13 cellular contexts compared by ENCODE assay signal in the genomic region with DNA sequence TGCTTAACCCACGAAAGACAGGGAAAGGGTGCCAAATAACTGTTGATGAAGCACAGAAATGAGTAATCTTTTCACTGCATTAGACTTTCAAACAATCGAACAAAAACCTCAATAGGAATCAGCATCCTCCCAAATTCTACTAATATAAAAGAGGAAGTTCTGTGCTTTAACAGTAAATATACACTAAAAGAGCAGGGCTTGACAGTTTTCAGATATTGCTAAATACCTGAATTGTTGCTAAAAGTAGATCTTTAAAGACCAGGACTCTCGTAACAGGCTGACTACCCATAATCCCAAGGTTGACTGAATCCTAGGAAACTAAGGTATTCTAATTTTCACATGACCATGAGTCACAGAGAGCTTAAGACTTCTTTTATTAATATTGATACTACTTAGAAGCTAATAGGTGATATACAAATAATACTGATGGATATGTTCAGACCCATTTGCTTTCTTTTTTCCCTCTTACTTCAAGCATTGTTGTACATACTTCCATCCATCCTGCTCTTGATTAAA. TPM values are rescaled to one million over a fixed set of nuclear protein-coding genes. Genes with fewer than 3 reads are reported as not detected.
DNase-seq lines count a peak whose midpoint lies in the region; ATAC-seq, FAIRE-seq and TF ChIP-seq lines count a peak whose summit lies in the region.
"Had no signal": no experiment of that assay in that cellular context is flagged by ENCODE, and none has a peak within 500 bp of the region (broad histone marks: within the 10 kb centered on the region; RNA-seq: fewer than 3 reads in every experiment).

No MANE protein-coding gene starts in this region.

- CTCF ChIA-PET in naive thymus-derived CD4-positive, alpha-beta T cell (lab: Charles Lee), result interaction anchor here (0.7 to 1.2 kb wide), 2 partner anchors 10 to 361 kb away, joined by 3 to 4 read pairs; partner anchors contain the start of gene CD164

- no peak for ATAC-seq in naive thymus-derived CD4-positive, alpha-beta T cell
- ATAC-seq in GM19023 (IDR thresholded peaks at IDR 0.05; ENCODE audit: unreplicated experiment), result no peak

- H3K4me3 Mint-ChIP-seq in activated T-helper 2 cell treated with anti-CD3 and anti-CD28 coated beads, Interferon-gamma antibody, Interleukin-2, Interleukin-4, amounts not matched to agents 10 μg/mL and 5 μg/mL and 100 μg/mL, durations not matched to agents 14 hours and 24 hours and 36 hours (ENCODE audit: low read depth), result peak overlapping the region; percentile 18
- peak overlapping the region in 1 of 10 donors; percentile 65 for H3K4me3 Mint-ChIP-seq in naive thymus-derived CD4-positive, alpha-beta T cell

- TF ChIP-seq POLR2A in GM12891 (IDR thresholded peaks at IDR 0.05; ENCODE audit: low read depth, low read length), result no peak

- H3K9me3 Mint-ChIP-seq in activated T-helper 2 cell treated with anti-CD3 and anti-CD28 coated beads, Interferon-gamma antibody, Interleukin-2, Interleukin-4, amounts not matched to agents 10 μg/mL and 5 μg/mL and 100 μg/mL, durations not matched to agents 14 hours and 24 hours and 36 hours, result no peaks in the 10 kb centered on the region
- H3K9me3 Mint-ChIP-seq in naive thymus-derived CD4-positive, alpha-beta T cell, result peaks cover 0 to 1% (median 0%) of the 10 kb centered on the region in 11 donors

- POLR2A ChIA-PET in naive thymus-derived CD4-positive, alpha-beta T cell (lab: Charles Lee), result interaction anchor here (0.6 to 3.4 kb wide), 2 partner anchors 11 to 1442 kb away, joined by 3 to 22 read pairs; partner anchors contain the start of gene CD164

- DNase-seq in GM12891 (ENCODE audit: insufficient read length, low spot score), result no peak
- peak; percentile 54 for DNase-seq in MV-4-11 (lab: John Stamatoyannopoulos, UW)
- no peak for DNase-seq in activated T-helper 2 cell treated with anti-CD3 and anti-CD28 coated beads, Interferon-gamma antibody, Interleukin-2, Interleukin-4, amounts not matched to agents 10 μg/mL and 5 μg/mL and 100 μg/mL, durations not matched to agents 14 hours and 24 hours and 36 hours (ENCODE audit: low spot score)
- no peak for DNase-seq in naive thymus-derived CD4-positive, alpha-beta T cell
- DNase-seq in WERI-Rb-1, result no peak
- no peak for DNase-seq in NAMALWA (ENCODE audit: low spot score)
- DNase-seq in small intestine, result no peak
- DNase-seq: activated CD8-positive, alpha-beta memory T cell treated with anti-CD3 and anti-CD28 coated beads, Interleukin-2, amount 50 U/mL, for 48 hours; aorta; Caco-2; mammary epithelial cell; SHP77 had no signal

- peak overlapping the region; percentile 35 for H3K27ac ChIP-seq in naive thymus-derived CD4-positive, alpha-beta T cell (ENCODE audit: low read depth, low read length)
- no peak overlapping the region for H3K27ac ChIP-seq in WERI-Rb-1
- no peak overlapping the region for H3K27ac ChIP-seq in small intestine (ENCODE audit: low read depth in 1 of 2, low read length in 1 of 2)

- 72 to 77% (median 74%) methylated on average over 3 of the region's 3 CpGs for WGBS in small intestine, 3 donors

- TF ChIP-seq CTCF in WERI-Rb-1 (IDR thresholded peaks at IDR 0.05; ENCODE audit: low read depth, low read length), result no peak

- H3K4me3 ChIP-seq in naive thymus-derived CD4-positive, alpha-beta T cell (ENCODE audit: low read length), result no peak overlapping the region
- H3K4me3 ChIP-seq in WERI-Rb-1 (ENCODE audit: low read depth, low read length) (no peak overlapping the region), small intestine (ENCODE audit: low read depth in 1 of 2, low read length in 2 of 2) (no peak overlapping the region)

- H3K9me3 ChIP-seq in naive thymus-derived CD4-positive, alpha-beta T cell (ENCODE audit: control insufficient read depth in 2 of 3, low read length in 3 of 3), result no peaks in the 10 kb centered on the region
- no peaks in the 10 kb centered on the region for H3K9me3 ChIP-seq in WERI-Rb-1 (ENCODE audit: severe bottlenecking)
- no peaks in the 10 kb centered on the region for H3K9me3 ChIP-seq in small intestine (ENCODE audit: control insufficient read depth, low read depth)
- H3K9me3 ChIP-seq: Caco-2 had no signal

- peaks cover 90% of the 10 kb centered on the region for H3K36me3 Mint-ChIP-seq in activated T-helper 2 cell treated with anti-CD3 and anti-CD28 coated beads, Interferon-gamma antibody, Interleukin-2, Interleukin-4, amounts not matched to agents 10 μg/mL and 5 μg/mL and 100 μg/mL, durations not matched to agents 14 hours and 24 hours and 36 hours (ENCODE audit: low read depth)
- H3K36me3 Mint-ChIP-seq in naive thymus-derived CD4-positive, alpha-beta T cell, result peaks cover 18 to 60% (median 45%) of the 10 kb centered on the region in 5 donors

- H3K4me1 ChIP-seq in naive thymus-derived CD4-positive, alpha-beta T cell (ENCODE audit: control insufficient read depth in 2 of 2, insufficient read depth in 2 of 2, low read length in 2 of 2), result peaks cover 22 to 24% of the 10 kb centered on the region in 2 donors
- H3K4me1 ChIP-seq in small intestine (ENCODE audit: control insufficient read depth in 2 of 2, insufficient read depth in 1 of 2, low read depth in 1 of 2, low read length in 1 of 2), result no peaks in the 10 kb centered on the region
- H3K4me1 ChIP-seq: Caco-2 had no signal

- intact Hi-C loops in activated T-helper 2 cell treated with anti-CD3 and anti-CD28 coated beads, Interferon-gamma antibody, Interleukin-2, Interleukin-4, amounts not matched to agents 10 μg/mL and 5 μg/mL and 100 μg/mL, durations not matched to agents 14 hours and 24 hours and 36 hours (cut with micrococcal nuclease), result loop anchor here (2.0 kb wide), 2 partner anchors 63 to 183 kb away; no protein-coding TSS in a partner anchor
- intact Hi-C loops in naive thymus-derived CD4-positive, alpha-beta T cell (cut with micrococcal nuclease), result no loop called here

- H3K27ac Mint-ChIP-seq in activated T-helper 2 cell treated with anti-CD3 and anti-CD28 coated beads, Interferon-gamma antibody, Interleukin-2, Interleukin-4, amounts not matched to agents 10 μg/mL and 5 μg/mL and 100 μg/mL, durations not matched to agents 14 hours and 24 hours and 36 hours, result peak overlapping the region; percentile 82
- peak overlapping the region in 5 of 9 donors; percentile 18 to 82 (median 38) for H3K27ac Mint-ChIP-seq in naive thymus-derived CD4-positive, alpha-beta T cell

- peaks cover 25 to 70% (median 42%) of the 10 kb centered on the region in 3 experiments for H3K36me3 ChIP-seq in naive thymus-derived CD4-positive, alpha-beta T cell (ENCODE audit: control insufficient read depth in 2 of 3, insufficient read depth in 3 of 3, low read length in 3 of 3)
- H3K36me3 ChIP-seq in WERI-Rb-1, result peaks cover 84% of the 10 kb centered on the region
- peaks cover 8 to 30% of the 10 kb centered on the region in 2 donors for H3K36me3 ChIP-seq in small intestine (ENCODE audit: control insufficient read depth in 2 of 2, insufficient read depth in 2 of 2, low read length in 2 of 2)

- no peaks in the 10 kb centered on the region for H3K27me3 Mint-ChIP-seq in activated T-helper 2 cell treated with anti-CD3 and anti-CD28 coated beads, Interferon-gamma antibody, Interleukin-2, Interleukin-4, amounts not matched to agents 10 μg/mL and 5 μg/mL and 100 μg/mL, durations not matched to agents 14 hours and 24 hours and 36 hours (ENCODE audit: low read depth)
- no peaks in the 10 kb centered on the region for H3K27me3 Mint-ChIP-seq in naive thymus-derived CD4-positive, alpha-beta T cell

- FAIRE-seq in GM12891 (lab: Jason Lieb, UNC) (no peak), small intestine (lab: Jason Lieb, UNC) (no peak)

- peaks cover 63% of the 10 kb centered on the region for H3K4me1 Mint-ChIP-seq in activated T-helper 2 cell treated with anti-CD3 and anti-CD28 coated beads, Interferon-gamma antibody, Interleukin-2, Interleukin-4, amounts not matched to agents 10 μg/mL and 5 μg/mL and 100 μg/mL, durations not matched to agents 14 hours and 24 hours and 36 hours (ENCODE audit: low read depth)
- peaks cover 34 to 78% (median 68%) of the 10 kb centered on the region in 7 donors for H3K4me1 Mint-ChIP-seq in naive thymus-derived CD4-positive, alpha-beta T cell

- H3K27me3 ChIP-seq in naive thymus-derived CD4-positive, alpha-beta T cell (ENCODE audit: control insufficient read depth in 2 of 2, insufficient read depth in 2 of 2, low read length in 2 of 2), result no peaks in the 10 kb centered on the region
- no peaks in the 10 kb centered on the region for H3K27me3 ChIP-seq in WERI-Rb-1 (ENCODE audit: insufficient read depth, low read depth, severe bottlenecking)
- H3K27me3 ChIP-seq in small intestine (ENCODE audit: control insufficient read depth in 2 of 2, insufficient read depth in 2 of 2, low read length in 2 of 2), result no peaks in the 10 kb centered on the region

TF ChIP-seq in GM12891, 5 proteins besides CTCF, POLR2A, EP300 and RAD21:
- TF ChIP-seq TAF1 (IDR thresholded peaks at IDR 0.05; ENCODE audit: low read depth, low read length) (no peak), SPI1 (IDR thresholded peaks at IDR 0.05; ENCODE audit: low read depth, low read length) (peak; percentile 12; the same call in 1 of the 2 replicates), POLR2AphosphoS5 (IDR thresholded peaks at IDR 0.05; ENCODE audit: low read depth, low read length) (no peak)

RNA-seq across cellular contexts. Expression of gene CD164, which starts 10.1 kb away (rescaled TPM):
- 130 TPM for polyA plus RNA-seq in GM12891 (2012; ENCODE audit: low read depth, missing spikeins)
- total RNA-seq in activated T-helper 2 cell treated with anti-CD3 and anti-CD28 coated beads, Interferon-gamma antibody, Interleukin-2, Interleukin-4, amounts not matched to agents 10 μg/mL and 5 μg/mL and 100 μg/mL, durations not matched to agents 14 hours and 24 hours and 36 hours, result 206 and 207 TPM in 2 replicates
- total RNA-seq in naive thymus-derived CD4-positive, alpha-beta T cell, result 100 to 1,000 TPM; 149 to 275 (median 206) TPM
- 100 to 1,000 TPM; 164 to 252 TPM for polyA plus RNA-seq in naive thymus-derived CD4-positive, alpha-beta T cell
- polyA plus RNA-seq in small intestine, result 100 to 1,000 TPM; 151 to 172 (median 172) TPM
